In the genomic region with DNA sequence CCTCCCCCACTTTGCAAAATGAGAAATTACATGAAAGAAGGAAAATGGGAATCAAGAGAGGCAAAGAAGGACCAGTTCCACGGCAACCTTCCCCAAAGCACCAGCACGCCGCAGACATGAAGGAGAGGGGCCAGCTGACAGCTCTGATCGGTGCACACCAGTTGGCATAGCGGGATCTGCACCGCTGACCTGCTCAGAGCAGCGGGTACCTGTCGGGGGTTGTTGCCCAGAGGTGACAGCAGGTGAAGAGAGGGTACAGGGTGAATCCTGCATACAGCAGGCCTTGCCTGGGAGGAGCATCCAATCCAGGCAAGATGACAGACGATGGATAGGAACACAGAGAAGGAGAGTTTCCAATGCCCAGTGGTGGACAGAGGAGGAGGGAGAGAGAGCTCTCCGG, we compare ENCODE assay signal across 10 cellular contexts. TPM values are rescaled to one million over a fixed set of nuclear protein-coding genes. Genes with fewer than 3 reads are reported as not detected.
A peak's percentile ranks its signal among the peaks of the same experiment; 100 is the strongest.
DNase-seq lines count a peak whose midpoint lies in the region; ATAC-seq and TF ChIP-seq lines count a peak whose summit lies in the region.
"Had no signal": no experiment of that assay in that cellular context is flagged by ENCODE, and none has a peak within 500 bp of the region (broad histone marks: within the 10 kb centered on the region; RNA-seq: fewer than 3 reads in every experiment).

No MANE protein-coding gene starts in this region.

- H3K27ac Mint-ChIP-seq in activated CD8-positive, alpha-beta T cell treated with anti-CD3 and anti-CD28 coated beads, Interleukin-2, amount 10 ng/mL, durations not matched to agents 7 days and 5 days: peak overlapping the region; percentile 60
- H3K27ac Mint-ChIP-seq in stimulated activated memory B cell treated with anti-CD40 and anti-IgM and Interleukin-4, amounts not matched to agents 10 μg/mL and 1 μg/mL and 100 μg/mL, for 72 hours: peak overlapping the region; percentile 42

- peaks cover 35% of the 10 kb centered on the region for H3K4me1 Mint-ChIP-seq in activated CD8-positive, alpha-beta T cell treated with anti-CD3 and anti-CD28 coated beads, Interleukin-2, amount 10 ng/mL, durations not matched to agents 7 days and 5 days (ENCODE audit: low read depth)
- peaks cover 49% of the 10 kb centered on the region for H3K4me1 Mint-ChIP-seq in stimulated activated memory B cell treated with anti-CD40 and anti-IgM and Interleukin-4, amounts not matched to agents 10 μg/mL and 1 μg/mL and 100 μg/mL, for 72 hours

- DNase-seq in GM23248 (no peak), NOMO-1 treated with DMSO at 0.1 percent for 48 hours (lab: John Stamatoyannopoulos, UW; ENCODE audit: unreplicated experiment) (no peak), GM13976 (ENCODE audit: low spot score) (no peak), Ammon's horn (ENCODE audit: low spot score) (no peak), NCI-H446 treated with DMSO at 0.1 percent for 48 hours (lab: John Stamatoyannopoulos, UW) (no peak)
- no peak for DNase-seq in activated CD8-positive, alpha-beta T cell treated with anti-CD3 and anti-CD28 coated beads, Interleukin-2, amount 10 ng/mL, durations not matched to agents 7 days and 5 days
- DNase-seq: glutamatergic neuron had no signal

- peaks cover 85% of the 10 kb centered on the region for H3K79me2 ChIP-seq in GM23248 (ENCODE audit: insufficient read depth)

- peaks cover 4% of the 10 kb centered on the region for H3K27me3 Mint-ChIP-seq in activated CD8-positive, alpha-beta T cell treated with anti-CD3 and anti-CD28 coated beads, Interleukin-2, amount 10 ng/mL, durations not matched to agents 7 days and 5 days (ENCODE audit: low read depth)
- H3K27me3 Mint-ChIP-seq in stimulated activated memory B cell treated with anti-CD40 and anti-IgM and Interleukin-4, amounts not matched to agents 10 μg/mL and 1 μg/mL and 100 μg/mL, for 72 hours: peaks cover 60% of the 10 kb centered on the region

- 92 to 93% methylated on average over 10 of the region's 10 CpGs for WGBS in GM23248 (ENCODE audit: low coverage in 1 of 2, low lambda C conversion rate in 2 of 2, missing lambda C conversion rate in 2 of 2), 2 experiments

- no peaks in the 10 kb centered on the region for H3K27me3 ChIP-seq in GM23248 (replicated peaks; ENCODE audit: insufficient read depth)
- H3K27me3 ChIP-seq in layer of hippocampus (ENCODE audit: control insufficient read depth, insufficient read depth, low read length): no peaks in the 10 kb centered on the region

- H3K36me3 Mint-ChIP-seq in activated CD8-positive, alpha-beta T cell treated with anti-CD3 and anti-CD28 coated beads, Interleukin-2, amount 10 ng/mL, durations not matched to agents 7 days and 5 days (ENCODE audit: low read depth): no peaks in the 10 kb centered on the region
- H3K36me3 Mint-ChIP-seq in stimulated activated memory B cell treated with anti-CD40 and anti-IgM and Interleukin-4, amounts not matched to agents 10 μg/mL and 1 μg/mL and 100 μg/mL, for 72 hours: no peaks in the 10 kb centered on the region

- TF ChIP-seq CTCF in GM13976 (IDR thresholded peaks at IDR 0.05; ENCODE audit: borderline replicate concordance, control extremely low read depth, extremely low read depth, insufficient read depth, missing control alignments): no peak

- POLR2A ChIA-PET in activated CD8-positive, alpha-beta T cell treated with anti-CD3 and anti-CD28 coated beads, Interleukin-2, amount 10 ng/mL, durations not matched to agents 7 days and 5 days (lab: Charles Lee): no interaction called here

- CTCF ChIA-PET in activated CD8-positive, alpha-beta T cell treated with anti-CD3 and anti-CD28 coated beads, Interleukin-2, amount 10 ng/mL, durations not matched to agents 7 days and 5 days (lab: Charles Lee): interaction anchor here (1.0 kb wide), 1 partner anchor 8 kb away, joined by 3 read pairs; no protein-coding TSS in a partner anchor

- H3F3A ChIP-seq in GM23248 (ENCODE audit: insufficient read depth): peaks cover 66% of the 10 kb centered on the region

- peak overlapping the region; percentile 68 for H3K9ac ChIP-seq in GM23248

- H3K4me2 ChIP-seq in GM23248 (ENCODE audit: unreplicated experiment): peak overlapping the region; percentile 79

- H3K4me3 ChIP-seq in GM23248: peak overlapping the region; percentile 40

- H3K9me3 Mint-ChIP-seq in activated CD8-positive, alpha-beta T cell treated with anti-CD3 and anti-CD28 coated beads, Interleukin-2, amount 10 ng/mL, durations not matched to agents 7 days and 5 days (ENCODE audit: insufficient read depth): no peaks in the 10 kb centered on the region
- no peaks in the 10 kb centered on the region for H3K9me3 Mint-ChIP-seq in stimulated activated memory B cell treated with anti-CD40 and anti-IgM and Interleukin-4, amounts not matched to agents 10 μg/mL and 1 μg/mL and 100 μg/mL, for 72 hours

- ATAC-seq in activated CD8-positive, alpha-beta T cell treated with anti-CD3 and anti-CD28 coated beads, Interleukin-2, amount 10 ng/mL, durations not matched to agents 7 days and 5 days: no peak
- no peak for ATAC-seq in stimulated activated memory B cell treated with anti-CD40 and anti-IgM and Interleukin-4, amounts not matched to agents 10 μg/mL and 1 μg/mL and 100 μg/mL, for 72 hours

- no peaks in the 10 kb centered on the region for H3K36me3 ChIP-seq in GM23248 (ENCODE audit: low read depth)

- H3K4me1 ChIP-seq in GM23248 (ENCODE audit: insufficient read depth): peaks cover 42% of the 10 kb centered on the region

- H3K9me3 ChIP-seq in GM23248 (ENCODE audit: low read depth): no peaks in the 10 kb centered on the region

- no peaks in the 10 kb centered on the region for H3K9me2 ChIP-seq in GM23248 (ENCODE audit: insufficient read depth)

- in situ Hi-C loops in GM23248 (cut with MboI) (no loop called here), GM13976 (cut with MboI; ENCODE audit: low sequenced_read_pairs, unreplicated experiment) (no loop called here)

- H3K27ac ChIP-seq in GM23248: peak overlapping the region; percentile 81
- H3K27ac ChIP-seq in layer of hippocampus (ENCODE audit: low read depth, low read length): peak overlapping the region; percentile 77

- peak overlapping the region; percentile 22 for H3K4me3 Mint-ChIP-seq in activated CD8-positive, alpha-beta T cell treated with anti-CD3 and anti-CD28 coated beads, Interleukin-2, amount 10 ng/mL, durations not matched to agents 7 days and 5 days
- H3K4me3 Mint-ChIP-seq in stimulated activated memory B cell treated with anti-CD40 and anti-IgM and Interleukin-4, amounts not matched to agents 10 μg/mL and 1 μg/mL and 100 μg/mL, for 72 hours: no peak overlapping the region

- H2AFZ ChIP-seq in GM23248: no peak overlapping the region

- H4K20me1 ChIP-seq in GM23248 (ENCODE audit: insufficient read depth): no peaks in the 10 kb centered on the region

RNA-seq across cellular contexts. Expression of a gene that starts 24.1 kb away (rescaled TPM):
- 0.11 and 1.0 TPM in 2 replicates for total RNA-seq in GM23248 (2014; rRNA removed; shearing (Covaris generic))
- 0.14 and 0.35 TPM in 2 replicates for polyA plus RNA-seq in GM23248 (2016; fragmentation: Nextera tagmentation; extraction: Ambion mirVana)
- under 1 TPM in 1 of 2 experiments, not detected in 1; 0.26 TPM for total RNA-seq in activated CD8-positive, alpha-beta T cell treated with anti-CD3 and anti-CD28 coated beads, Interleukin-2, amount 10 ng/mL, durations not matched to agents 7 days and 5 days
- polyA plus RNA-seq: neural cell had no signal

RNA-seq across cellular contexts. Expression of a gene that starts 38.3 kb away (rescaled TPM):
- total RNA-seq in GM23248 (2014; rRNA removed; shearing (Covaris generic)): 30.2 and 35.5 TPM in 2 replicates
- polyA plus RNA-seq in GM23248 (2016; fragmentation: Nextera tagmentation; extraction: Ambion mirVana): 19.9 and 22.3 TPM in 2 replicates
- total RNA-seq in activated CD8-positive, alpha-beta T cell treated with anti-CD3 and anti-CD28 coated beads, Interleukin-2, amount 10 ng/mL, durations not matched to agents 7 days and 5 days: 10 to 100 TPM; 67.5 TPM

RNA-seq across cellular contexts. Expression of a gene that starts 46.3 kb away (rescaled TPM):
- total RNA-seq in GM23248 (2014; rRNA removed; shearing (Covaris generic)): 587 and 620 TPM in 2 replicates
- 102 and 103 TPM in 2 replicates for polyA plus RNA-seq in GM23248 (2016; fragmentation: Nextera tagmentation; extraction: Ambion mirVana)
- 1 to 10 TPM; 3.6 to 3.8 TPM for total RNA-seq in activated CD8-positive, alpha-beta T cell treated with anti-CD3 and anti-CD28 coated beads, Interleukin-2, amount 10 ng/mL, durations not matched to agents 7 days and 5 days

Comparison
In these comparisons a context has a peak if more than half of its experiments do, and no peak if none do; other contexts are left out.
1. RNA of a gene that starts 46.3 kb away (total RNA-seq): 587 to 620 TPM in GM23248; 3.6 to 3.8 TPM in activated CD8-positive, alpha-beta T cell treated with anti-CD3 and anti-CD28 coated beads, Interleukin-2, amount 10 ng/mL, durations not matched to agents 7 days and 5 days; every median in the first group is over 100 times any median in the second.